In the genomic region with DNA sequence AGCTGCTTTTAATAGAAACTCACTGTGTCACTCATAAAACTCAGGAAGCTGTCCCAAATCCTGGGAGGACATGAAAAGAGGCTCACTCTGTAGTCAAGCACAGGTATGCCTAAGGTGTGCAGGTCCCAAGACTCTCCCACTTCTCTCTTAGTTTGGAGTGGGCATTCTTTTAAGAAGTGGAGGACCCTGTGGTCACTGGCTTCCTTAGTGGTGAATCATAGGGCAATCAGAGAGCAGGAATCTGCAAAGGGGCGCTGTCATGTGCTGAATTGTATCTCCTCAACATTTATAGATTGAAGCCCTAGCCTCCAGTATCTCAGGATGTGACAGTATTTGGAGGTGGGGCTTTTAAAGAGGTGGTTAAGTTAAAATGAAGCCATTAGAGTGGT, we compare ENCODE assay signal across 16 cellular contexts. TPM values are rescaled to one million over a fixed set of nuclear protein-coding genes. Genes with fewer than 3 reads are reported as not detected.
DNase-seq lines count a peak whose midpoint lies in the region; ATAC-seq, FAIRE-seq and TF ChIP-seq lines count a peak whose summit lies in the region.
"Had no signal": no experiment of that assay in that cellular context is flagged by ENCODE, and none has a peak within 500 bp of the region (broad histone marks: within the 10 kb centered on the region; RNA-seq: fewer than 3 reads in every experiment).

No MANE protein-coding gene starts in this region.

- H3K4me2 ChIP-seq in PC-3 (ENCODE audit: low read length) (no peak overlapping the region), trophoblast cell (ENCODE audit: low read length) (no peak overlapping the region)

- H3K27me3 Mint-ChIP-seq in activated CD4-positive, alpha-beta T cell treated with anti-CD3 and anti-CD28 coated beads, Interleukin-2, amount 10 ng/mL, durations not matched to agents 7 days and 5 days: no peaks in the 10 kb centered on the region

- WGBS in trophoblast cell (ENCODE audit: extremely low coverage, insufficient coverage, insufficient read length): no CpG with 5 or more reads among the region's 1 CpG

- H3K4ac ChIP-seq in trophoblast cell (ENCODE audit: low read depth, low read length): no peak overlapping the region

- H3K9me3 ChIP-seq in PC-3 (ENCODE audit: low read length) (no peaks in the 10 kb centered on the region), trophoblast cell (ENCODE audit: insufficient read depth, low read depth, low read length) (peaks cover 4% of the 10 kb centered on the region)

- H2AK5ac ChIP-seq in trophoblast cell (ENCODE audit: low read length): no peak overlapping the region

- no peaks in the 10 kb centered on the region for H3K36me3 ChIP-seq in PC-3 (ENCODE audit: low read depth, low read length)
- H3K36me3 ChIP-seq in trophoblast cell (ENCODE audit: control insufficient read depth in 1 of 2, insufficient read depth in 2 of 2, low read length in 2 of 2): no peaks in the 10 kb centered on the region

- 0 out of 2 replicates have a peak, but pooled peaks cover 5% of the 10 kb centered on the region for H3K4me1 ChIP-seq in PC-3 (ENCODE audit: insufficient read depth, low read length)
- peaks cover 0 to 4% of the 10 kb centered on the region in 2 experiments for H3K4me1 ChIP-seq in trophoblast cell (ENCODE audit: control insufficient read depth in 1 of 2, insufficient read depth in 2 of 2, low read length in 2 of 2)

- H3K9me3 Mint-ChIP-seq in activated CD4-positive, alpha-beta T cell treated with anti-CD3 and anti-CD28 coated beads, Interleukin-2, amount 10 ng/mL, durations not matched to agents 7 days and 5 days: peaks cover 16% of the 10 kb centered on the region
- H3K9me3 Mint-ChIP-seq: brain had no signal

- no peak overlapping the region for H3K18ac ChIP-seq in trophoblast cell (ENCODE audit: low read length)

- FAIRE-seq in D721Med (lab: Jason Lieb, UNC): no peak

- no TSS peak for BruUV-seq in PC-3 (replicated peaks; lab: Mats Ljungman, UMichigan)

- no peak overlapping the region for H2BK120ac ChIP-seq in trophoblast cell (ENCODE audit: insufficient read depth, low read length, poor library complexity)

- H3K4me3 Mint-ChIP-seq in activated CD4-positive, alpha-beta T cell treated with anti-CD3 and anti-CD28 coated beads, Interleukin-2, amount 10 ng/mL, durations not matched to agents 7 days and 5 days: no peak overlapping the region
- H3K4me3 Mint-ChIP-seq: brain had no signal

- no peaks in the 10 kb centered on the region for H3F3A ChIP-seq in PC-3 (ENCODE audit: low read length, unreplicated experiment)

- H3K4me3 ChIP-seq in PC-3 (ENCODE audit: low read length): no peak overlapping the region
- no peak overlapping the region for H3K4me3 ChIP-seq in trophoblast cell (ENCODE audit: low read depth, low read length)
- H3K4me3 ChIP-seq: GM23248 had no signal

- H3K9me2 ChIP-seq in PC-3 (replicated peaks; ENCODE audit: low read length): no peaks in the 10 kb centered on the region

- CTCF ChIA-PET in activated CD4-positive, alpha-beta T cell treated with anti-CD3 and anti-CD28 coated beads, Interleukin-2, amount 10 ng/mL, durations not matched to agents 7 days and 5 days (lab: Charles Lee): interaction anchor here (1.5 to 1.7 kb wide), 2 partner anchors 9 to 138 kb away, joined by 4 read pairs; no protein-coding TSS in a partner anchor
- CTCF ChIA-PET in PC-3 (lab: Charles Lee): no interaction called here

- peaks cover 16% of the 10 kb centered on the region for H3K4me1 Mint-ChIP-seq in activated CD4-positive, alpha-beta T cell treated with anti-CD3 and anti-CD28 coated beads, Interleukin-2, amount 10 ng/mL, durations not matched to agents 7 days and 5 days
- H3K4me1 Mint-ChIP-seq: brain had no signal

- H3K23ac ChIP-seq in trophoblast cell (ENCODE audit: low read length): no peak overlapping the region

- TF ChIP-seq CTCF in PC-3 (conservative IDR thresholded peaks at IDR 0.05; ENCODE audit: low read depth, low read length) (no peak), D721Med (IDR thresholded peaks at IDR 0.05; ENCODE audit: insufficient read depth, missing control alignments) (no peak)

- H4K12ac ChIP-seq in trophoblast cell (ENCODE audit: low read depth, low read length): no peak overlapping the region

- no peak overlapping the region for H2BK12ac ChIP-seq in trophoblast cell (ENCODE audit: low read length)

- peak overlapping the region; percentile 74 for H3K27ac Mint-ChIP-seq in activated CD4-positive, alpha-beta T cell treated with anti-CD3 and anti-CD28 coated beads, Interleukin-2, amount 10 ng/mL, durations not matched to agents 7 days and 5 days
- H3K27ac Mint-ChIP-seq: brain had no signal

- H3K79me2 ChIP-seq in PC-3 (ENCODE audit: low read length) (no peaks in the 10 kb centered on the region), trophoblast cell (ENCODE audit: control insufficient read depth, insufficient read depth, low read length, poor library complexity) (no peaks in the 10 kb centered on the region)

- H4K8ac ChIP-seq in trophoblast cell (ENCODE audit: low read depth, low read length): peak overlapping the region; percentile 7

- H3K36me3 Mint-ChIP-seq in activated CD4-positive, alpha-beta T cell treated with anti-CD3 and anti-CD28 coated beads, Interleukin-2, amount 10 ng/mL, durations not matched to agents 7 days and 5 days (ENCODE audit: low read depth): peaks cover 13% of the 10 kb centered on the region
- H3K36me3 Mint-ChIP-seq: brain had no signal

- H3K27me3 ChIP-seq in PC-3 (ENCODE audit: low read length) (no peaks in the 10 kb centered on the region), trophoblast cell (ENCODE audit: insufficient read depth, low read length) (no peaks in the 10 kb centered on the region)

- ATAC-seq in PC-3 (no peak), HG02840 (IDR thresholded peaks at IDR 0.05; ENCODE audit: low FRiP score, unreplicated experiment) (no peak)

- no peaks in the 10 kb centered on the region for H3K79me1 ChIP-seq in trophoblast cell (ENCODE audit: low read length)

- no peak overlapping the region for H4K91ac ChIP-seq in trophoblast cell (ENCODE audit: low read depth, low read length)

- no peak overlapping the region for H2AFZ ChIP-seq in PC-3 (ENCODE audit: low read length)
- no peak overlapping the region for H2AFZ ChIP-seq in trophoblast cell (ENCODE audit: insufficient read depth, low read length, poor library complexity)
- H2AFZ ChIP-seq: GM23248 had no signal

- H3K14ac ChIP-seq in trophoblast cell (ENCODE audit: low read length): no peak overlapping the region

- H4K20me1 ChIP-seq in PC-3 (ENCODE audit: low read length): no peaks in the 10 kb centered on the region

- intact Hi-C loops in PC-3 (cut with micrococcal nuclease): no loop called here

- POLR2A ChIA-PET in activated CD4-positive, alpha-beta T cell treated with anti-CD3 and anti-CD28 coated beads, Interleukin-2, amount 10 ng/mL, durations not matched to agents 7 days and 5 days (lab: Charles Lee): no interaction called here
- POLR2A ChIA-PET in PC-3 (lab: Charles Lee; ENCODE audit: unreplicated experiment): no interaction called here

- H3K9ac ChIP-seq in PC-3 (ENCODE audit: low read length) (no peak overlapping the region), trophoblast cell (ENCODE audit: low read length) (no peak overlapping the region)
- H3K9ac ChIP-seq: GM23248 had no signal

- no peak overlapping the region for H3K27ac ChIP-seq in PC-3 (ENCODE audit: low read length)
- H3K27ac ChIP-seq in trophoblast cell (ENCODE audit: low read depth, low read length): no peak overlapping the region
- H3K27ac ChIP-seq: GM23248, RWPE1 had no signal

- H2BK5ac ChIP-seq in trophoblast cell (ENCODE audit: low read depth, low read length, poor library complexity): no peak overlapping the region

- DNase-seq in activated CD4-positive, alpha-beta T cell treated with anti-CD3 and anti-CD28 coated beads, Interleukin-2, amount 10 ng/mL, durations not matched to agents 7 days and 5 days: no peak
- no peak for DNase-seq in activated CD4-positive, alpha-beta T cell treated with anti-CD3 and anti-CD28 coated beads, Interleukin-2, amount 50 U/mL, for 4 hours
- DNase-seq in PC-3 (peak; percentile 16), dermis blood vessel endothelial cell (peak; percentile 51), trophoblast cell (no peak), SKM-1 (lab: John Stamatoyannopoulos, UW; ENCODE audit: unreplicated experiment) (no peak), D721Med (ENCODE audit: insufficient read length, low spot score) (no peak)
- DNase-seq: activated CD8-positive, alpha-beta memory T cell treated with anti-CD3 and anti-CD28 coated beads, Interleukin-2, amount 50 U/mL, for 4 hours; DMS79 treated with DMSO at 0.1 percent for 48 hours; GM23248; hippocampal formation; NCI-H1105 treated with DMSO at 0.1 percent for 48 hours; NCI-H510A had no signal

RNA-seq across cellular contexts. Expression of a gene that starts 47.2 kb away (rescaled TPM):
- 10 to 100 TPM; 20.0 to 26.1 TPM for total RNA-seq in activated CD4-positive, alpha-beta T cell treated with anti-CD3 and anti-CD28 coated beads, Interleukin-2, amount 10 ng/mL, durations not matched to agents 7 days and 5 days
- total RNA-seq in PC-3 (2014; rRNA removed) (17.0 and 19.6 TPM in 2 replicates), dermis blood vessel endothelial cell (92.4 and 113 TPM in 2 replicates)
- polyA plus RNA-seq in trophoblast cell (2013): 38.2 and 38.5 TPM in 2 replicates

Comparison
In these comparisons a context has a peak if more than half of its experiments do, and no peak if none do; other contexts are left out.
1. DNase-seq: peak in PC-3 (single experiment) and dermis blood vessel endothelial cell (single experiment); none in activated CD4-positive, alpha-beta T cell treated with anti-CD3 and anti-CD28 coated beads, Interleukin-2, amount 10 ng/mL, durations not matched to agents 7 days and 5 days (single experiment), activated CD4-positive, alpha-beta T cell treated with anti-CD3 and anti-CD28 coated beads, Interleukin-2, amount 50 U/mL, for 4 hours (0 of 2), trophoblast cell (0 of 2), SKM-1 (single experiment) and D721Med (single experiment).